Comparison of ENCODE assay signal across 1 cellular context in the genomic region with DNA sequence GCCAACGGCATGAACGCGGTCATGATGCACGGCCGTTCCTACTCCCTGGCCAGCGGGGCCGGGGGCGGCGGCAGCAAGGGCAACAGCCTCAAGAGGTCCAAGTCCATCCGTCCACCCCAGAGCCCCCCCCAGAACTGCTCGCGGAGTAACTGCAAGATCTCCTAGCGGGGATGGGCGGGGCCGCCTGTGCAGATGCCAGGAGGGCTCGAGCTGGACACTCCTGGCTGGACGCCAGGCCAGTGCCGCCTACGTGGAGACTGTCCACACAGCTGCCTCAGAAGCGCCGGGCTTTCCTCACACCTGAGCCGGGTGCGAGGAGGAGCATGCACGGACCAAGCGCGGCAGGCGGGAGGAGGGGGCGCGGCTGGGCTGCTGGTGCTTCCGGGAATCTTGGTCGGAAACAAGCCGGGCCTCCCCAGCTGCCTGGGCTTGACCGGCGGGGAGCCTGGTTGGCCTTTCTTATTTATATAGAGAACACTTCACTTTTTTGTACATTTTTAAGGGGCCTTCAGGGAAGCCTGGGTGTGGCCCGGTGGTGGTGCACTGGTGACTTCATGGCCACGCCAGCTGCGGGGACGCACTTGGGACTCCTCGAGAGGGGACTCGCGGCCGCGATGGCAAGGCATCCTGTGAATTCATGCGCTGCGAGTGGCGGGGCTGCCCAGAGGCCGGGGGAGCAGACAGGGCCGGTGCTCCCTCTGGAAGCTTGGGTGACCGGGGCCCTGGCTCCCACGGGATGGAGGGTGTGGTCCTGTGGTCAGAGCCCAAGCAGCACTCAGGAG.
TF ChIP-seq lines count a peak whose summit lies in the region.

No MANE protein-coding gene starts in this region.

TF ChIP-seq in H1, 55 proteins besides CTCF, POLR2A, EP300 and RAD21:
- no peak for TF ChIP-seq KDM4A (IDR thresholded peaks at IDR 0.05; ENCODE audit: low read depth, low read length, severe bottlenecking)
- TF ChIP-seq ZNF274 (IDR thresholded peaks at IDR 0.05; ENCODE audit: borderline replicate concordance, extremely low read depth, low read length): no peak
- TF ChIP-seq, protein P1, sequence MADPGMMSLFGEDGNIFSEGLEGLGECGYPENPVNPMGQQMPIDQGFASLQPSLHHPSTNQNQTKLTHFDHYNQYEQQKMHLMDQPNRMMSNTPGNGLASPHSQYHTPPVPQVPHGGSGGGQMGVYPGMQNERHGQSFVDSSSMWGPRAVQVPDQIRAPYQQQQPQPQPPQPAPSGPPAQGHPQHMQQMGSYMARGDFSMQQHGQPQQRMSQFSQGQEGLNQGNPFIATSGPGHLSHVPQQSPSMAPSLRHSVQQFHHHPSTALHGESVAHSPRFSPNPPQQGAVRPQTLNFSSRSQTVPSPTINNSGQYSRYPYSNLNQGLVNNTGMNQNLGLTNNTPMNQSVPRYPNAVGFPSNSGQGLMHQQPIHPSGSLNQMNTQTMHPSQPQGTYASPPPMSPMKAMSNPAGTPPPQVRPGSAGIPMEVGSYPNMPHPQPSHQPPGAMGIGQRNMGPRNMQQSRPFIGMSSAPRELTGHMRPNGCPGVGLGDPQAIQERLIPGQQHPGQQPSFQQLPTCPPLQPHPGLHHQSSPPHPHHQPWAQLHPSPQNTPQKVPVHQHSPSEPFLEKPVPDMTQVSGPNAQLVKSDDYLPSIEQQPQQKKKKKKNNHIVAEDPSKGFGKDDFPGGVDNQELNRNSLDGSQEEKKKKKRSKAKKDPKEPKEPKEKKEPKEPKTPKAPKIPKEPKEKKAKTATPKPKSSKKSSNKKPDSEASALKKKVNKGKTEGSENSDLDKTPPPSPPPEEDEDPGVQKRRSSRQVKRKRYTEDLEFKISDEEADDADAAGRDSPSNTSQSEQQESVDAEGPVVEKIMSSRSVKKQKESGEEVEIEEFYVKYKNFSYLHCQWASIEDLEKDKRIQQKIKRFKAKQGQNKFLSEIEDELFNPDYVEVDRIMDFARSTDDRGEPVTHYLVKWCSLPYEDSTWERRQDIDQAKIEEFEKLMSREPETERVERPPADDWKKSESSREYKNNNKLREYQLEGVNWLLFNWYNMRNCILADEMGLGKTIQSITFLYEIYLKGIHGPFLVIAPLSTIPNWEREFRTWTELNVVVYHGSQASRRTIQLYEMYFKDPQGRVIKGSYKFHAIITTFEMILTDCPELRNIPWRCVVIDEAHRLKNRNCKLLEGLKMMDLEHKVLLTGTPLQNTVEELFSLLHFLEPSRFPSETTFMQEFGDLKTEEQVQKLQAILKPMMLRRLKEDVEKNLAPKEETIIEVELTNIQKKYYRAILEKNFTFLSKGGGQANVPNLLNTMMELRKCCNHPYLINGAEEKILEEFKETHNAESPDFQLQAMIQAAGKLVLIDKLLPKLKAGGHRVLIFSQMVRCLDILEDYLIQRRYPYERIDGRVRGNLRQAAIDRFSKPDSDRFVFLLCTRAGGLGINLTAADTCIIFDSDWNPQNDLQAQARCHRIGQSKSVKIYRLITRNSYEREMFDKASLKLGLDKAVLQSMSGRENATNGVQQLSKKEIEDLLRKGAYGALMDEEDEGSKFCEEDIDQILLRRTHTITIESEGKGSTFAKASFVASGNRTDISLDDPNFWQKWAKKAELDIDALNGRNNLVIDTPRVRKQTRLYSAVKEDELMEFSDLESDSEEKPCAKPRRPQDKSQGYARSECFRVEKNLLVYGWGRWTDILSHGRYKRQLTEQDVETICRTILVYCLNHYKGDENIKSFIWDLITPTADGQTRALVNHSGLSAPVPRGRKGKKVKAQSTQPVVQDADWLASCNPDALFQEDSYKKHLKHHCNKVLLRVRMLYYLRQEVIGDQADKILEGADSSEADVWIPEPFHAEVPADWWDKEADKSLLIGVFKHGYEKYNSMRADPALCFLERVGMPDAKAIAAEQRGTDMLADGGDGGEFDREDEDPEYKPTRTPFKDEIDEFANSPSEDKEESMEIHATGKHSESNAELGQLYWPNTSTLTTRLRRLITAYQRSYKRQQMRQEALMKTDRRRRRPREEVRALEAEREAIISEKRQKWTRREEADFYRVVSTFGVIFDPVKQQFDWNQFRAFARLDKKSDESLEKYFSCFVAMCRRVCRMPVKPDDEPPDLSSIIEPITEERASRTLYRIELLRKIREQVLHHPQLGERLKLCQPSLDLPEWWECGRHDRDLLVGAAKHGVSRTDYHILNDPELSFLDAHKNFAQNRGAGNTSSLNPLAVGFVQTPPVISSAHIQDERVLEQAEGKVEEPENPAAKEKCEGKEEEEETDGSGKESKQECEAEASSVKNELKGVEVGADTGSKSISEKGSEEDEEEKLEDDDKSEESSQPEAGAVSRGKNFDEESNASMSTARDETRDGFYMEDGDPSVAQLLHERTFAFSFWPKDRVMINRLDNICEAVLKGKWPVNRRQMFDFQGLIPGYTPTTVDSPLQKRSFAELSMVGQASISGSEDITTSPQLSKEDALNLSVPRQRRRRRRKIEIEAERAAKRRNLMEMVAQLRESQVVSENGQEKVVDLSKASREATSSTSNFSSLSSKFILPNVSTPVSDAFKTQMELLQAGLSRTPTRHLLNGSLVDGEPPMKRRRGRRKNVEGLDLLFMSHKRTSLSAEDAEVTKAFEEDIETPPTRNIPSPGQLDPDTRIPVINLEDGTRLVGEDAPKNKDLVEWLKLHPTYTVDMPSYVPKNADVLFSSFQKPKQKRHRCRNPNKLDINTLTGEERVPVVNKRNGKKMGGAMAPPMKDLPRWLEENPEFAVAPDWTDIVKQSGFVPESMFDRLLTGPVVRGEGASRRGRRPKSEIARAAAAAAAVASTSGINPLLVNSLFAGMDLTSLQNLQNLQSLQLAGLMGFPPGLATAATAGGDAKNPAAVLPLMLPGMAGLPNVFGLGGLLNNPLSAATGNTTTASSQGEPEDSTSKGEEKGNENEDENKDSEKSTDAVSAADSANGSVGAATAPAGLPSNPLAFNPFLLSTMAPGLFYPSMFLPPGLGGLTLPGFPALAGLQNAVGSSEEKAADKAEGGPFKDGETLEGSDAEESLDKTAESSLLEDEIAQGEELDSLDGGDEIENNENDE (IDR thresholded peaks at IDR 0.05; ENCODE audit: insufficient replicate concordance, low read length): no peak
- TF ChIP-seq MAFK (IDR thresholded peaks at IDR 0.05; ENCODE audit: low read depth, low read length): no peak
- TF ChIP-seq MAX (IDR thresholded peaks at IDR 0.05): peak; percentile 74
- TF ChIP-seq, protein P2, sequence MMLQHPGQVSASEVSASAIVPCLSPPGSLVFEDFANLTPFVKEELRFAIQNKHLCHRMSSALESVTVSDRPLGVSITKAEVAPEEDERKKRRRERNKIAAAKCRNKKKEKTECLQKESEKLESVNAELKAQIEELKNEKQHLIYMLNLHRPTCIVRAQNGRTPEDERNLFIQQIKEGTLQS (IDR thresholded peaks at IDR 0.05; ENCODE audit: insufficient read depth, low read depth, low read length): no peak
- no peak for TF ChIP-seq POU5F1 (IDR thresholded peaks at IDR 0.05; ENCODE audit: low read depth, low read length)
- no peak for TF ChIP-seq GTF2F1 (IDR thresholded peaks at IDR 0.05; ENCODE audit: borderline replicate concordance, low read depth, low read length)
- no peak for TF ChIP-seq CTBP2 (IDR thresholded peaks at IDR 0.05; ENCODE audit: borderline replicate concordance, insufficient read depth, insufficient read length, low read length)
- TF ChIP-seq ATF2 (IDR thresholded peaks at IDR 0.05; ENCODE audit: low read length): no peak
- peak; percentile 72 for TF ChIP-seq E2F6 (IDR thresholded peaks at IDR 0.05)
- no peak for TF ChIP-seq SRF (IDR thresholded peaks at IDR 0.05; ENCODE audit: low read depth, low read length)
- TF ChIP-seq BCL11A (IDR thresholded peaks at IDR 0.05; ENCODE audit: low read depth in 2 of 2, low read length in 2 of 2): no peak
- TF ChIP-seq CEBPB (IDR thresholded peaks at IDR 0.05; ENCODE audit: low read depth, low read length): no peak
- TF ChIP-seq NRF1 (IDR thresholded peaks at IDR 0.05; ENCODE audit: low read depth, low read length): no peak
- no peak for TF ChIP-seq YY1 (IDR thresholded peaks at IDR 0.05; ENCODE audit: low read depth, low read length)
